ENCODE assay signal across 17 cellular contexts in the genomic region with DNA sequence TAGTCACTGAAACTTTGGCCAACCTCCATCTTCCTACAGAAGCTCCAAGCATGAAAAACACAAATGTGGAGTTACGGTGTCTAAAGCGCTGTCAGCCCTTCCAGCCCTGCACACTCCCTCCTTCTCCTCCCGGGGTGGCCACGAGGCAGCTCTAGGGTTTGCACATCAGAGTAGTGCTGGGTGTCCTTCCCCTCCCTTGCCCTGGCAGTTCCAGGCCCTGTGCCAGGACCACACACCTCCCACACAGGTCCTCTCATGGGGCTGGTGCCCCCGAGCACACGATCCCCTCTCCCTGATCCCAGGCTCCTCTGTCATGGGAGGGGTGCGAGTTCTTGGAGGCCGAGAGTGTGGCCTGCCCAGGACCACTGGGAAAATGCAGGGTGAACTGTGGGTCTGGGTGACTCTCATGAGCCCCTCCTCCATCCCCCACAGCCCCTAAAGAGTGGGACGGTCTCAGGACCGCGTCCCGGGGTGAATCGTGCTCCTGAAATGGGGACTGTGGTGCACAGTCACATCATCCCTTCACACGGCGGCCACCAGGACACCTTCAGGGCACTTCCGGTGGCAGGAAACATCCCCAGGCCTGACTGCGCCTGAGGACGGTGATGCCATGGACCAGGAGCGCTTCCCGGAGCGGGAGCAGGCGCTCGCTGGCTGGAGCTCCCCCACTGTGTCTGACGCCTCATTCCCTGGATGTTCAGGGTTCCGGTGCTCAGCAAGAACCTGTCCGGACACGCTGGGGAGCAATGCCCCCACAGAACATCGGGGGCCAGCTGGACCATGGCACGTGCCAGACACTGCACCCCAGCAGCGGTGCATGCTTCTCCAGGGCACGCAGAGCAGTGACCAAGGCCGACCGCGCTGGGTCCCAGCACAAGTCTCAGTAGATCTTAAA. TPM values are rescaled to one million over a fixed set of nuclear protein-coding genes. Genes with fewer than 3 reads are reported as not detected.
DNase-seq lines count a peak whose midpoint lies in the region; ATAC-seq and TF ChIP-seq lines count a peak whose summit lies in the region.
"Had no signal": no experiment of that assay in that cellular context is flagged by ENCODE, and none has a peak within 500 bp of the region (broad histone marks: within the 10 kb centered on the region; RNA-seq: fewer than 3 reads in every experiment).

No MANE protein-coding gene starts in this region.

- H3K4me1 ChIP-seq in right cardiac atrium (ENCODE audit: control insufficient read depth, insufficient read depth, low read length) (no peaks in the 10 kb centered on the region), left ventricle myocardium inferior (peaks cover 28% of the 10 kb centered on the region), Panc1 (ENCODE audit: control insufficient read depth, insufficient read depth, low read length) (peaks cover 37% of the 10 kb centered on the region), suprapubic skin (peaks cover 53% of the 10 kb centered on the region), upper lobe of left lung (peaks cover 25 to 45% (median 41%) of the 10 kb centered on the region in 4 donors)
- H3K4me1 ChIP-seq: HAP-1 had no signal

- peak in 2 of 3 donors; percentile 28 to 33 for DNase-seq in right cardiac atrium
- DNase-seq in left ventricle myocardium inferior, result no peak
- no peak for DNase-seq in Panc1 (ENCODE audit: low read depth, low spot score)
- DNase-seq in epithelial cell of prostate (ENCODE audit: low read depth, low spot score), result no peak
- DNase-seq in suprapubic skin (ENCODE audit: low spot score in 2 of 2), result no peak
- no peak for DNase-seq in stimulated activated CD4-positive, alpha-beta T cell treated with anti-CD3 and anti-CD28 coated beads, Interleukin-4, amount 100 ng/mL, for 4 hours
- no peak for DNase-seq in upper lobe of left lung
- DNase-seq: CD4-positive, alpha-beta memory T cell; DND-41; NCI-H1105; NCI-H2171; NCI-H524 had no signal

- no peak for TF ChIP-seq EP300 in suprapubic skin (IDR thresholded peaks at IDR 0.05)
- no peak for TF ChIP-seq EP300 in upper lobe of left lung (IDR thresholded peaks at IDR 0.05)

- no peaks in the 10 kb centered on the region for H3K36me3 ChIP-seq in left ventricle myocardium inferior
- no peaks in the 10 kb centered on the region for H3K36me3 ChIP-seq in Panc1 (ENCODE audit: control insufficient read depth, insufficient read depth, low read length)
- no peaks in the 10 kb centered on the region for H3K36me3 ChIP-seq in suprapubic skin
- H3K36me3 ChIP-seq in upper lobe of left lung, result no peaks in the 10 kb centered on the region
- H3K36me3 ChIP-seq: HAP-1, SJCRH30 had no signal

- CTCF ChIA-PET in Panc1 (lab: Charles Lee), result interaction anchor here (0.5 kb wide), 1 partner anchor 16 kb away, joined by 7 read pairs; no protein-coding TSS in a partner anchor

- no peaks in the 10 kb centered on the region for H3K27me3 ChIP-seq in right cardiac atrium (ENCODE audit: control insufficient read depth, insufficient read depth)
- peaks cover 91% of the 10 kb centered on the region for H3K27me3 ChIP-seq in left ventricle myocardium inferior (ENCODE audit: low read depth)
- no peaks in the 10 kb centered on the region for H3K27me3 ChIP-seq in Panc1 (ENCODE audit: control insufficient read depth, insufficient read depth, low read length)
- peaks cover 46% of the 10 kb centered on the region for H3K27me3 ChIP-seq in suprapubic skin
- peaks cover 0 to 3% (median 0%) of the 10 kb centered on the region in 4 donors for H3K27me3 ChIP-seq in upper lobe of left lung

- 83% methylated on average over 34 of the region's 34 CpGs for WGBS in right cardiac atrium
- 56% methylated on average over 20 of the region's 34 CpGs for WGBS in suprapubic skin
- 90 to 94% methylated on average over 15 to 33 of the region's 34 CpGs for WGBS in upper lobe of left lung, 2 donors

- POLR2A ChIA-PET in Panc1 (lab: Charles Lee), result no interaction called here

- BruUV-seq in Panc1 (replicated peaks; lab: Mats Ljungman, UMichigan), result no TSS peak

- ATAC-seq in right cardiac atrium (no peak), Panc1 (no peak), upper lobe of left lung (ENCODE audit: low FRiP score in 2 of 2) (no peak), GM21381 (IDR thresholded peaks at IDR 0.05; ENCODE audit: unreplicated experiment) (no peak)

- no peak for TF ChIP-seq CTCF in left ventricle myocardium inferior (IDR thresholded peaks at IDR 0.05; ENCODE audit: borderline replicate concordance)
- no peak for TF ChIP-seq CTCF in Panc1 (IDR thresholded peaks at IDR 0.05)
- TF ChIP-seq CTCF in suprapubic skin (IDR thresholded peaks at IDR 0.05), result no peak
- TF ChIP-seq CTCF in upper lobe of left lung (IDR thresholded peaks at IDR 0.05), result no peak

- H3K9me3 ChIP-seq in right cardiac atrium (ENCODE audit: control insufficient read depth, low read length) (no peaks in the 10 kb centered on the region), left ventricle myocardium inferior (replicated peaks) (no peaks in the 10 kb centered on the region), Panc1 (ENCODE audit: control insufficient read depth, insufficient read depth, low read depth, low read length) (no peaks in the 10 kb centered on the region), suprapubic skin (no peaks in the 10 kb centered on the region), upper lobe of left lung (no peaks in the 10 kb centered on the region)
- H3K9me3 ChIP-seq: HAP-1, SJCRH30 had no signal

- TF ChIP-seq POLR2A in suprapubic skin (IDR thresholded peaks at IDR 0.05) (no peak), upper lobe of left lung (IDR thresholded peaks at IDR 0.05) (no peak)

- in situ Hi-C loops in Panc1 (cut with HindIII; ENCODE audit: low pct_unique_long_range_greater_than_20kb, low sequenced_read_pairs), result no loop called here

- H3K27ac ChIP-seq in right cardiac atrium (ENCODE audit: low read length), result no peak overlapping the region
- H3K27ac ChIP-seq in left ventricle myocardium inferior (replicated peaks), result no peak overlapping the region
- peak overlapping the region; percentile 60 for H3K27ac ChIP-seq in Panc1 (ENCODE audit: low read length)
- peak overlapping the region; percentile 13 for H3K27ac ChIP-seq in epithelial cell of prostate
- peak overlapping the region; percentile 47 for H3K27ac ChIP-seq in suprapubic skin
- H3K27ac ChIP-seq in upper lobe of left lung, result no peak overlapping the region
- H3K27ac ChIP-seq: KMS-11, SJCRH30 had no signal

- intact Hi-C loops in right cardiac atrium (cut with DNase I), result no loop called here
- intact Hi-C loops in left ventricle myocardium inferior (cut with micrococcal nuclease), result no loop called here
- intact Hi-C loops in Panc1 (cut with micrococcal nuclease; ENCODE audit: unreplicated experiment), result no loop called here

- no peak overlapping the region for H3K4me3 ChIP-seq in right cardiac atrium (ENCODE audit: low read length)
- no peak overlapping the region for H3K4me3 ChIP-seq in left ventricle myocardium inferior
- H3K4me3 ChIP-seq in Panc1 (ENCODE audit: low read depth in 2 of 2, low read length in 2 of 2), result no peak overlapping the region
- no peak overlapping the region for H3K4me3 ChIP-seq in suprapubic skin
- H3K4me3 ChIP-seq in upper lobe of left lung, result no peak overlapping the region
- H3K4me3 ChIP-seq: GM12878, HAP-1, SJCRH30 had no signal

RNA-seq across cellular contexts. Expression of gene SLCO4A1, which starts 42.8 kb away (rescaled TPM):
- total RNA-seq in right cardiac atrium, result 1 to 10 TPM; 4.1 to 8.4 (median 5.3) TPM
- 15.5 TPM for polyA plus RNA-seq in right cardiac atrium
- total RNA-seq in left ventricle myocardium inferior, result 12.7 TPM
- 167 TPM for total RNA-seq in Panc1 (2021; ENCODE audit: unreplicated experiment)
- 145 TPM for polyA plus RNA-seq in Panc1 (2012; ENCODE audit: insufficient read length)
- total RNA-seq in suprapubic skin, result 10 to 100 TPM; 50.2 to 59.1 (median 52.7) TPM
- total RNA-seq in upper lobe of left lung, result 10 to 100 TPM; 39.9 to 86.7 (median 49.1) TPM

Comparison
In these comparisons a context has a peak if more than half of its experiments do, and no peak if none do; other contexts are left out.
1. DNase-seq: peak in right cardiac atrium (2 of 3); none in left ventricle myocardium inferior (single experiment), Panc1 (single experiment), epithelial cell of prostate (single experiment), suprapubic skin (0 of 2), stimulated activated CD4-positive, alpha-beta T cell treated with anti-CD3 and anti-CD28 coated beads, Interleukin-4, amount 100 ng/mL, for 4 hours (0 of 2) and upper lobe of left lung (0 of 2).
2. H3K27ac ChIP-seq: peak in Panc1 (single experiment), epithelial cell of prostate (single experiment) and suprapubic skin (single experiment); none in right cardiac atrium (single experiment), left ventricle myocardium inferior (single experiment) and upper lobe of left lung (0 of 4).